Comparison of ENCODE assay signal across 17 cellular contexts in the genomic region with DNA sequence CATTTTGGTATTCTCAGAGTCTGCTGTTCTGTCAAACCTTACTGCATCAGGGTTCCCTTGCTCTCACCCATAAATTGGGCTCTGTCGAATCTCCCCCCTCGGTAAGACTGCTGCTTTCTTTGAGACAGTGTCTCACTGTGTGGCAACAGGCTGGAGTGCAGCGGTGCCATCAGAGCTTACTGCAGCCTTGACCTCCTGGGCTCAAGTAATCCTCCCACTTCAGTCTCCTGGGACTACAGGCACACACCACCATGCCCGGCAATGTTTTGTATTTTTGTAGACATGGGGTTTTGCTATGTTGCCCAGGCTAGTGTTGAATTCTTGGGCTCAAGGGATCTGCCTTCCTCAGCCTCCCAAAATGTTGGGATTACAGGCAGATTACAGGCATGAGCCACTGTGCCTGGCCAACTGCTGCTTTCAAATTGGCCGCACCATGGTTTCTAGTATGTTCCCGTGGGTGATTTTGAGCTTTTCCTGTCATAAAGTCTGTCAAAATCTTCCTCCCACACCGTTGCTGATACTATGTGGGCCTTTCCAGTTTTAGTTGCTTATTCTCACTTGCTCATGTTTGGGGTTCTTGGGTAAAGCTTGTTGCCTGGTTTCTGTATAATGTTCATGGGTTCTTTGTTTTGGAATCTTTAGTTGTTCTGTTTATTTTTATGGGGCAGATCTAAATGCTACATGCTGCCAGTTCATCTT. TPM values are rescaled to one million over a fixed set of nuclear protein-coding genes. Genes with fewer than 3 reads are reported as not detected.
DNase-seq lines count a peak whose midpoint lies in the region; ATAC-seq, FAIRE-seq and TF ChIP-seq lines count a peak whose summit lies in the region.
"Had no signal": no experiment of that assay in that cellular context is flagged by ENCODE, and none has a peak within 500 bp of the region (broad histone marks: within the 10 kb centered on the region; RNA-seq: fewer than 3 reads in every experiment).

No MANE protein-coding gene starts in this region.

- RAD21 ChIA-PET in GM12878 (lab: Charles Lee; ENCODE audit: unreplicated experiment): interaction anchor here (1.0 to 1.3 kb wide), 2 partner anchors 11 to 1243 kb away, joined by 3 read pairs; a partner anchor contains a TSS

- H3K9me3 ChIP-seq in GM12878 (replicated peaks; ENCODE audit: control insufficient read depth, insufficient read depth, low read length): no peaks in the 10 kb centered on the region
- H3K9me3 ChIP-seq: Peyer's patch, SK-N-SH had no signal

- in situ Hi-C loops in GM12878 (cut with MboI): no loop called here

- H3K9ac ChIP-seq in GM12878 (ENCODE audit: control insufficient read depth, insufficient read depth, low read length): peak overlapping the region; percentile 44; the same call in 1 of the 2 replicates
- H3K9ac ChIP-seq: SK-N-SH had no signal

- TF ChIP-seq POLR2A in GM12878 (IDR thresholded peaks at IDR 0.05; ENCODE audit: low read depth, low read length): no peak

- peaks cover 31% of the 10 kb centered on the region for H3K79me2 ChIP-seq in GM12878 (ENCODE audit: control insufficient read depth, insufficient read depth, low read length)

- FAIRE-seq in GM12878 (lab: Jason Lieb, UNC): peak; percentile 13

- H3K27me3 ChIP-seq in GM12878 (replicated peaks in 1 of 2; ENCODE audit: control insufficient read depth in 2 of 2, insufficient read depth in 2 of 2, low read length in 1 of 2): no peaks in the 10 kb centered on the region
- no peaks in the 10 kb centered on the region for H3K27me3 ChIP-seq in H7 (ENCODE audit: control insufficient read depth, insufficient read depth, low read length)
- H3K27me3 ChIP-seq: Peyer's patch had no signal

- H3K36me3 Mint-ChIP-seq in activated CD4-positive, alpha-beta T cell treated with anti-CD3 and anti-CD28 coated beads for 36 hours (ENCODE audit: low read depth): peaks cover 61% of the 10 kb centered on the region

- BruUV-seq in GM12878 (replicated peaks; lab: Mats Ljungman, UMichigan): no TSS peak

- SMC1A ChIA-PET in GM12878 (lab: Charles Lee; ENCODE audit: uncharacterized antibody, unreplicated experiment): interaction anchor here (1.3 to 2.4 kb wide), 4 partner anchors 10 to 105 kb away, joined by 3 to 22 read pairs (median 3); a partner anchor contains a TSS

- H3K4me3 Mint-ChIP-seq in stimulated activated naive CD8-positive, alpha-beta T cell treated with anti-CD3 and anti-CD28 coated beads, Interleukin-15, amount 100 ng/mL, for 72 hours: no peak overlapping the region
- no peak overlapping the region for H3K4me3 Mint-ChIP-seq in activated CD4-positive, alpha-beta T cell treated with anti-CD3 and anti-CD28 coated beads for 36 hours
- H3K4me3 Mint-ChIP-seq: B cell; CD8-positive, alpha-beta memory T cell had no signal

- no peak for TF ChIP-seq EP300 in GM12878 (IDR thresholded peaks at IDR 0.05; ENCODE audit: borderline replicate concordance in 1 of 2, control insufficient read depth in 1 of 2, low read depth in 2 of 2, low read length in 2 of 2)

- no peaks in the 10 kb centered on the region for H4K20me1 ChIP-seq in GM12878 (ENCODE audit: control insufficient read depth, insufficient read depth)

- 30% methylated on average over 7 of the region's 7 CpGs for WGBS in GM12878 (ENCODE audit: insufficient coverage, insufficient replicate concordance, low lambda C conversion rate, missing lambda C conversion rate)

- CTCF ChIA-PET in GM12878 (lab: Yijun Ruan, JAX): interaction anchor here (1.2 to 2.2 kb wide), 3 partner anchors 9 to 13 kb away, joined by 4 to 6 read pairs (median 5); a partner anchor contains a TSS
- CTCF ChIA-PET in activated CD4-positive, alpha-beta T cell treated with anti-CD3 and anti-CD28 coated beads for 36 hours (lab: Charles Lee): interaction anchor here (0.6 to 0.7 kb wide), 2 partner anchors 11 to 24 kb away, joined by 3 to 4 read pairs; a partner anchor contains a TSS

- peak overlapping the region; percentile 24 for H2AFZ ChIP-seq in GM12878 (ENCODE audit: control insufficient read depth, low read depth, low read length)

- POLR2A ChIA-PET in GM12878 (lab: Charles Lee): interaction anchor here (1.1 kb wide), 1 partner anchor 10 kb away, joined by 4 read pairs; a partner anchor contains a TSS
- POLR2A ChIA-PET in activated CD4-positive, alpha-beta T cell treated with anti-CD3 and anti-CD28 coated beads for 36 hours (lab: Charles Lee): no interaction called here

- no peaks in the 10 kb centered on the region for H3K4me1 Mint-ChIP-seq in stimulated activated naive CD8-positive, alpha-beta T cell treated with anti-CD3 and anti-CD28 coated beads, Interleukin-15, amount 100 ng/mL, for 72 hours
- peaks cover 8% of the 10 kb centered on the region for H3K4me1 Mint-ChIP-seq in activated CD4-positive, alpha-beta T cell treated with anti-CD3 and anti-CD28 coated beads for 36 hours
- H3K4me1 Mint-ChIP-seq: B cell; CD8-positive, alpha-beta memory T cell had no signal

- no peaks in the 10 kb centered on the region for H3K9me3 Mint-ChIP-seq in stimulated activated naive CD8-positive, alpha-beta T cell treated with anti-CD3 and anti-CD28 coated beads, Interleukin-15, amount 100 ng/mL, for 72 hours
- no peaks in the 10 kb centered on the region for H3K9me3 Mint-ChIP-seq in activated CD4-positive, alpha-beta T cell treated with anti-CD3 and anti-CD28 coated beads for 36 hours (ENCODE audit: low read depth)
- H3K9me3 Mint-ChIP-seq: CD8-positive, alpha-beta memory T cell had no signal

- peak overlapping the region; percentile 68 for H3K27ac ChIP-seq in GM12878 (ENCODE audit: control insufficient read depth, insufficient read depth)
- H3K27ac ChIP-seq: Peyer's patch had no signal

- H3K27me3 Mint-ChIP-seq in stimulated activated naive CD8-positive, alpha-beta T cell treated with anti-CD3 and anti-CD28 coated beads, Interleukin-15, amount 100 ng/mL, for 72 hours: no peaks in the 10 kb centered on the region
- H3K27me3 Mint-ChIP-seq in activated CD4-positive, alpha-beta T cell treated with anti-CD3 and anti-CD28 coated beads for 36 hours: no peaks in the 10 kb centered on the region
- H3K27me3 Mint-ChIP-seq: B cell; CD8-positive, alpha-beta memory T cell had no signal

- H3K4me3 ChIP-seq in GM12878 (no peak overlapping the region), H7 (ENCODE audit: insufficient read depth, low read depth, low read length) (no peak overlapping the region)
- H3K4me3 ChIP-seq: Peyer's patch had no signal

- no peak for TF ChIP-seq RAD21 in GM12878 (IDR thresholded peaks at IDR 0.05; ENCODE audit: insufficient read depth, low read depth, low read length)

- no peak for TF ChIP-seq CTCF in GM12878 (IDR thresholded peaks at IDR 0.05 in 2 of 3, conservative IDR thresholded peaks at IDR 0.05 in 1 of 3; ENCODE audit: control insufficient read depth in 2 of 3, extremely low read depth in 1 of 3, insufficient read depth in 1 of 3, low read depth in 3 of 3, low read length in 3 of 3)

- peak overlapping the region; percentile 87 to 96 for H3K27ac Mint-ChIP-seq in stimulated activated naive CD8-positive, alpha-beta T cell treated with anti-CD3 and anti-CD28 coated beads, Interleukin-15, amount 100 ng/mL, for 72 hours
- H3K27ac Mint-ChIP-seq in activated CD4-positive, alpha-beta T cell treated with anti-CD3 and anti-CD28 coated beads for 36 hours: no peak overlapping the region
- H3K27ac Mint-ChIP-seq: B cell had no signal

- H3K4me2 ChIP-seq in GM12878 (ENCODE audit: control insufficient read depth, insufficient read depth): peak overlapping the region; percentile 62
- H3K4me2 ChIP-seq: SK-N-SH had no signal

- peaks cover 6% of the 10 kb centered on the region for H3K4me1 ChIP-seq in GM12878 (ENCODE audit: control insufficient read depth, insufficient read depth, low read length)
- H3K4me1 ChIP-seq: Peyer's patch had no signal

- ATAC-seq in stimulated activated naive CD8-positive, alpha-beta T cell treated with anti-CD3 and anti-CD28 coated beads, Interleukin-15, amount 100 ng/mL, for 72 hours: no peak
- ATAC-seq in stimulated activated naive CD8-positive, alpha-beta T cell treated with anti-CD3 and anti-CD28 coated beads, Interleukin-15, Interleukin-2, amounts not matched to agents 100 U/mL and 50 U/mL, for 24 hours: no peak
- ATAC-seq in HG03039 (IDR thresholded peaks at IDR 0.05; ENCODE audit: unreplicated experiment) (peak; percentile 44), GM12878 (peak; percentile 71)
- no peak for ATAC-seq in activated CD4-positive, alpha-beta T cell treated with anti-CD3 and anti-CD28 coated beads for 36 hours

- peaks cover 11 to 25% of the 10 kb centered on the region in 2 experiments for H3K36me3 ChIP-seq in GM12878 (ENCODE audit: control insufficient read depth in 2 of 2, insufficient read depth in 2 of 2, low read length in 1 of 2)
- H3K36me3 ChIP-seq in H7 (replicated peaks; ENCODE audit: control insufficient read depth, insufficient read depth, low read length): peaks cover 19% of the 10 kb centered on the region

- intact Hi-C loops in GM12878 (cut with micrococcal nuclease; ENCODE audit: unreplicated experiment): no loop called here
- intact Hi-C loops in activated CD4-positive, alpha-beta T cell treated with anti-CD3 and anti-CD28 coated beads for 36 hours (cut with DNase I, micrococcal nuclease): no loop called here

- DNase-seq in stimulated activated naive CD8-positive, alpha-beta T cell treated with anti-CD3 and anti-CD28 coated beads, Interleukin-15, amount 100 ng/mL, for 72 hours: no peak
- no peak for DNase-seq in stimulated activated naive CD8-positive, alpha-beta T cell treated with anti-CD3 and anti-CD28 coated beads, Interleukin-15, Interleukin-2, amounts not matched to agents 100 U/mL and 50 U/mL, for 24 hours
- no peak for DNase-seq in GM12878 (ENCODE audit: low read depth, low spot score)
- DNase-seq in dermis blood vessel endothelial cell: no peak
- no peak for DNase-seq in activated CD4-positive, alpha-beta T cell treated with anti-CD3 and anti-CD28 coated beads for 36 hours
- no peak for DNase-seq in H7
- DNase-seq in AML-193 (lab: John Stamatoyannopoulos, UW): no peak
- DNase-seq: CD8-positive, alpha-beta memory T cell; HCEC 1CT; NCI-H1417 treated with DMSO at 0.1 percent for 48 hours; NCI-H2029; NCI-H510A; Peyer's patch; Right ventricle myocardium superior; SK-N-SH had no signal

RNA-seq across cellular contexts. Expression of a gene that starts 10.6 kb away (rescaled TPM):
- total RNA-seq in GM12878 (2013; cell fraction: nucleolus; rRNA removed): 176 and 178 TPM in 2 replicates
- total RNA-seq in GM12878 (2014; rRNA removed) (57.6 and 63.9 TPM in 2 replicates), GM12878 (2014; rRNA removed; fragmentation: Illumina TruSeq; extraction: Trizol) (69.7 and 73.7 TPM in 2 replicates), GM12878 (2021) (58.8 and 62.6 TPM in 2 replicates), dermis blood vessel endothelial cell (15.0 and 28.2 TPM in 2 replicates)
- 17.8 TPM for polyA plus RNA-seq in GM12878 (2011; ENCODE audit: low read depth)
- polyA plus RNA-seq in GM12878 (2011; rRNA removed) (69.9 and 97.1 TPM in 2 replicates), GM12878 (2014; fragmentation: Illumina TruSeq; extraction: Trizol) (89.5 and 108 TPM in 2 replicates), GM12878 (2014; fragmentation: Nextera tagmentation; extraction: Ambion mirVana) (10 to 100 TPM; 88.9 to 95.9 TPM), GM12878 (2014; rRNA removed) (51.3 and 59.1 TPM in 2 replicates), GM12878 (2016; fragmentation: Nextera tagmentation; extraction: Ambion mirVana) (10 to 100 TPM; 95.7 to 98.9 TPM)
- 30.3 and 34.6 TPM in 2 replicates for polyA plus RNA-seq in GM12878 (2011; cell fraction: cytosol; rRNA removed)
- 51.6 and 62.2 TPM in 2 replicates for polyA plus RNA-seq in GM12878 (2011; cell fraction: nucleus; rRNA removed)
- polyA plus RNA-seq in GM12878 (2012): 22.6 and 27.4 TPM in 2 replicates
- polyA minus RNA-seq in GM12878 (2011; rRNA and poly(A)+ RNA removed): 40.8 and 56.7 TPM in 2 replicates
- 15.4 and 19.1 TPM in 2 replicates for polyA minus RNA-seq in GM12878 (2011; cell fraction: cytosol; rRNA and poly(A)+ RNA removed)
- 111 and 156 TPM in 2 replicates for polyA minus RNA-seq in GM12878 (2011; cell fraction: nucleus; rRNA and poly(A)+ RNA removed)
- total RNA-seq in activated CD4-positive, alpha-beta T cell treated with anti-CD3 and anti-CD28 coated beads for 36 hours: 10 to 100 TPM; 64.6 to 66.4 TPM
- 50.2 and 52.0 TPM in 2 replicates for total RNA-seq in H7 (2014; rRNA removed; shearing (Covaris generic))

Comparison
In these comparisons a context has a peak if more than half of its experiments do, and no peak if none do; other contexts are left out.
1. ATAC-seq: peak in HG03039 (single experiment) and GM12878 (single experiment); none in stimulated activated naive CD8-positive, alpha-beta T cell treated with anti-CD3 and anti-CD28 coated beads, Interleukin-15, amount 100 ng/mL, for 72 hours (single experiment), stimulated activated naive CD8-positive, alpha-beta T cell treated with anti-CD3 and anti-CD28 coated beads, Interleukin-15, Interleukin-2, amounts not matched to agents 100 U/mL and 50 U/mL, for 24 hours (single experiment) and activated CD4-positive, alpha-beta T cell treated with anti-CD3 and anti-CD28 coated beads for 36 hours (single experiment).